1 cellular context compared by ENCODE assay signal in genomic region chr12:112419269-112420133, GRCh38.
A peak's percentile ranks its signal among the peaks of the same experiment; 100 is the strongest.
TF ChIP-seq lines count a peak whose summit lies in the region.

No MANE protein-coding gene starts in this region.

TF ChIP-seq in HepG2, 621 proteins besides CTCF, POLR2A, EP300 and RAD21 (continued from another document and continues in another):
- TF ChIP-seq GMEB1 (CRISPR knock-in tag; IDR thresholded peaks at IDR 0.05; ENCODE audit: borderline replicate concordance) (no peak), ATF7 (IDR thresholded peaks at IDR 0.05) (peak; percentile 63), ATF7 (CRISPR knock-in tag; IDR thresholded peaks at IDR 0.05) (no peak), ZFP90 (CRISPR knock-in tag; IDR thresholded peaks at IDR 0.05; ENCODE audit: borderline replicate concordance) (no peak), NCOA2 (CRISPR knock-in tag; IDR thresholded peaks at IDR 0.05) (no peak), TEAD3 (CRISPR knock-in tag; optimal IDR thresholded peaks at IDR 0.05; ENCODE audit: borderline replicate concordance) (peak; percentile 19), ZNF569 (CRISPR knock-in tag; IDR thresholded peaks at IDR 0.05; ENCODE audit: borderline replicate concordance) (no peak), PRPF4 (IDR thresholded peaks at IDR 0.05; ENCODE audit: low read depth, low read length, poor library complexity, severe bottlenecking) (no peak), ZBTB37 (CRISPR knock-in tag; IDR thresholded peaks at IDR 0.05) (no peak), NR2F2 (IDR thresholded peaks at IDR 0.05; ENCODE audit: borderline replicate concordance, low read depth) (no peak), DMAP1 (CRISPR knock-in tag; IDR thresholded peaks at IDR 0.05) (peak; percentile 1; the same call in 1 of the 2 replicates), NFIC (IDR thresholded peaks at IDR 0.05; ENCODE audit: low read length) (no peak), ZBTB1 (CRISPR knock-in tag; IDR thresholded peaks at IDR 0.05; ENCODE audit: borderline replicate concordance) (no peak), ZNF850 (CRISPR knock-in tag; conservative IDR thresholded peaks at IDR 0.05) (no peak), ZSCAN20 (CRISPR knock-in tag; IDR thresholded peaks at IDR 0.05; ENCODE audit: borderline replicate concordance) (peak; percentile 75; the same call in 1 of the 2 replicates), MYC (CRISPR knock-in tag; IDR thresholded peaks at IDR 0.05; ENCODE audit: borderline replicate concordance) (peak; percentile 44; the same call in 1 of the 2 replicates), ZNF12 (CRISPR knock-in tag; IDR thresholded peaks at IDR 0.05) (no peak), NCOA1 (CRISPR knock-in tag; IDR thresholded peaks at IDR 0.05) (peak; percentile 59; the same call in 1 of the 2 replicates), ZNF317 (CRISPR knock-in tag; IDR thresholded peaks at IDR 0.05) (no peak), MED1 (CRISPR knock-in tag; IDR thresholded peaks at IDR 0.05) (no peak), ZFAT (CRISPR knock-in tag; conservative IDR thresholded peaks at IDR 0.05) (0 out of 2 replicates have a peak, but pooled peaks have one; percentile 0), ZNF432 (CRISPR knock-in tag; IDR thresholded peaks at IDR 0.05; ENCODE audit: borderline replicate concordance) (no peak), EED (CRISPR knock-in tag; IDR thresholded peaks at IDR 0.05) (no peak), NR2F6 (IDR thresholded peaks at IDR 0.05) (no peak; the same call in 1 of the 2 replicates), NR2F6 (CRISPR knock-in tag; IDR thresholded peaks at IDR 0.05) (0 out of 2 replicates have a peak, but pooled peaks have one; percentile 4), HNF1A (IDR thresholded peaks at IDR 0.05; ENCODE audit: low read depth) (no peak), HNF1A (CRISPR knock-in tag; IDR thresholded peaks at IDR 0.05; ENCODE audit: borderline replicate concordance) (no peak), PATZ1 (CRISPR knock-in tag; IDR thresholded peaks at IDR 0.05) (0 out of 2 replicates have a peak, but pooled peaks have one; percentile 15), NFYB (CRISPR knock-in tag; IDR thresholded peaks at IDR 0.05) (no peak), ZBTB46 (CRISPR knock-in tag; IDR thresholded peaks at IDR 0.05; ENCODE audit: borderline replicate concordance) (no peak), AGO2 (optimal IDR thresholded peaks at IDR 0.05; ENCODE audit: low read depth, low read length) (peak; percentile 5), ZNF329 (CRISPR knock-in tag; IDR thresholded peaks at IDR 0.05; ENCODE audit: low read depth) (no peak), ZNF121 (CRISPR knock-in tag; IDR thresholded peaks at IDR 0.05) (no peak), TP53 (CRISPR knock-in tag; conservative IDR thresholded peaks at IDR 0.05) (0 out of 2 replicates have a peak, but pooled peaks have one; percentile 56), HDAC2 (CRISPR knock-in tag; IDR thresholded peaks at IDR 0.05) (no peak), STAT6 (CRISPR knock-in tag; IDR thresholded peaks at IDR 0.05; ENCODE audit: borderline replicate concordance) (no peak), HMG20B (CRISPR knock-in tag; conservative IDR thresholded peaks at IDR 0.05) (no peak), NFIB (CRISPR knock-in tag; IDR thresholded peaks at IDR 0.05; ENCODE audit: borderline replicate concordance) (no peak), MXD1 (CRISPR knock-in tag; IDR thresholded peaks at IDR 0.05) (0 out of 2 replicates have a peak, but pooled peaks have one; percentile 1), KLF12 (CRISPR knock-in tag; IDR thresholded peaks at IDR 0.05; ENCODE audit: borderline replicate concordance) (no peak), ZNF362 (CRISPR knock-in tag; IDR thresholded peaks at IDR 0.05; ENCODE audit: borderline replicate concordance) (no peak), ZNF17 (CRISPR knock-in tag; IDR thresholded peaks at IDR 0.05) (no peak), PRMT3 (CRISPR knock-in tag; IDR thresholded peaks at IDR 0.05; ENCODE audit: borderline replicate concordance, low read depth) (0 out of 2 replicates have a peak, but pooled peaks have one; percentile 54), NFKBIZ (CRISPR knock-in tag; IDR thresholded peaks at IDR 0.05) (no peak), USF2 (IDR thresholded peaks at IDR 0.05; ENCODE audit: low read depth, low read length) (no peak), USF2 (CRISPR knock-in tag; IDR thresholded peaks at IDR 0.05; ENCODE audit: borderline replicate concordance) (no peak), FOXK1 (CRISPR knock-in tag; IDR thresholded peaks at IDR 0.05; ENCODE audit: borderline replicate concordance, low read depth) (no peak), SP2 (CRISPR knock-in tag; IDR thresholded peaks at IDR 0.05) (no peak), RBFOX2 (IDR thresholded peaks at IDR 0.05; ENCODE audit: low read depth, low read length) (no peak), ZNF713 (CRISPR knock-in tag; IDR thresholded peaks at IDR 0.05) (no peak), SPEN (CRISPR knock-in tag; IDR thresholded peaks at IDR 0.05; ENCODE audit: low read depth) (no peak), ZNF670 (CRISPR knock-in tag; IDR thresholded peaks at IDR 0.05; ENCODE audit: borderline replicate concordance) (0 out of 2 replicates have a peak, but pooled peaks have one; percentile 5), ZNF629 (CRISPR knock-in tag; conservative IDR thresholded peaks at IDR 0.05) (peak; percentile 96)
